ENCODE assay signal across 26 cellular contexts in the genomic region with DNA sequence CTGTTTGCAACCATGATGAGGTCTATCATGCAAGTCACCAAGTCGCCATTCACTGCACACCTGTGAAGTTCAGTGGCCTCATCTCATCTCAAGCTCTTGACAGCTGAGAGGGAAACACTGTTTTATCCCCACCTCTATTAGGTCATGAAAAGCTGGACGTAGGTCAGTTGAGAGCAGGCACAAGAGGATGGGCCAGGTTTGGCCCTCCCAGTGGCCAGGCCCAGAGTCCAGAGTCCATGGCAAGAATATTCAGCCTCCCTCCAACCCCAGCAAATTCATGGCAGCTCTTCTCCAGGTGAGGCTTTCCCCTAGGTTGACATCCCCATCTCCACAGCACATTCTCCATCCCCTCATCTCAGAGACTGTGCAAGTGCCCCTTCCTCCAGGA. TPM values are rescaled to one million over a fixed set of nuclear protein-coding genes. Genes with fewer than 3 reads are reported as not detected.
"Had no signal": no experiment of that assay in that cellular context is flagged by ENCODE, and none has a peak within 500 bp of the region (broad histone marks: within the 10 kb centered on the region; RNA-seq: fewer than 3 reads in every experiment).

No MANE protein-coding gene starts in this region.

- H3K9ac ChIP-seq: SK-N-SH had no signal

- H3K4me2 ChIP-seq: SK-N-SH had no signal

- FAIRE-seq: HTR-8/SVneo had no signal

- H3K9me3 ChIP-seq: MG63, SK-N-SH had no signal

- DNase-seq: KG1, MG63, NCI-H1092, NCI-H1105 treated with DMSO at 0.1 percent for 48 hours, NCI-H1417 treated with DMSO at 0.1 percent for 48 hours, NCI-H146, NCI-H1694 treated with DMSO at 0.1 percent for 48 hours, NCI-H1930, NCI-H2081 treated with DMSO at 0.1 percent for 48 hours, NCI-H2171, NCI-H226, NCI-H446, NCI-H510A, NCI-H524 treated with DMSO at 0.1 percent for 48 hours, NCI-H774, SHP77, SK-N-SH, SW 1271, T-cell had no signal

- H3K27me3 ChIP-seq: MG63 had no signal

- ATAC-seq: Panc1, PC-3, T-cell had no signal

- H3K27ac ChIP-seq: HL-60, RWPE1 had no signal

- H3K36me3 ChIP-seq: MG63 had no signal

- H3K4me3 ChIP-seq: MG63 had no signal

RNA-seq across cellular contexts. Expression of a gene that starts 22.0 kb away (rescaled TPM):
- total RNA-seq: OCI-LY7, PC-3, SK-MEL-5, T-cell had no signal
- polyA plus RNA-seq: SK-N-SH had no signal
